In genomic region chr12:53365245-53365904, GRCh38 we compare ENCODE assay signal across 11 cellular contexts. TPM values are rescaled to one million over a fixed set of nuclear protein-coding genes. Genes with fewer than 3 reads are reported as not detected.
A peak's percentile ranks its signal among the peaks of the same experiment; 100 is the strongest.
DNase-seq lines count a peak whose midpoint lies in the region; ATAC-seq and TF ChIP-seq lines count a peak whose summit lies in the region.
"Had no signal": no experiment of that assay in that cellular context is flagged by ENCODE, and none has a peak within 500 bp of the region (broad histone marks: within the 10 kb centered on the region; RNA-seq: fewer than 3 reads in every experiment).

No MANE protein-coding gene starts in this region.

- H3K4me1 ChIP-seq in PC-9 (replicated peaks; ENCODE audit: insufficient read depth) (peaks cover 53% of the 10 kb centered on the region), esophagus squamous epithelium (peaks cover 11 to 52% (median 21%) of the 10 kb centered on the region in 3 donors)

- peak; percentile 66 for DNase-seq in ELR (ENCODE audit: low read depth)
- DNase-seq in PC-9 = no peak
- DNase-seq in esophagus squamous epithelium (lab: John Stamatoyannopoulos, UW) = no peak
- DNase-seq in sciatic nerve (ENCODE audit: low spot score) = no peak
- DNase-seq: NCI-H526 treated with DMSO at 0.1 percent for 48 hours, WERI-Rb-1 had no signal

- H3K9me3 ChIP-seq in PC-9 (ENCODE audit: insufficient read depth, low read depth) (no peaks in the 10 kb centered on the region), esophagus squamous epithelium (no peaks in the 10 kb centered on the region)
- H3K9me3 ChIP-seq: thyroid gland had no signal

- CTCF ChIA-PET in PC-9 (lab: Charles Lee) = interaction anchor here (0.7 to 1.1 kb wide), 2 partner anchors 13 to 21 kb away, joined by 3 to 4 read pairs; no protein-coding TSS in a partner anchor

- H3K79me2 ChIP-seq in PC-9 (ENCODE audit: low read depth) = no peaks in the 10 kb centered on the region

- H3K4me2 ChIP-seq in PC-9 = peak overlapping the region; percentile 15; the same call in 1 of the 2 replicates

- H4K20me1 ChIP-seq in PC-9 (ENCODE audit: insufficient read depth) = no peaks in the 10 kb centered on the region

- H3K4me3 ChIP-seq in PC-9 = no peak overlapping the region
- H3K4me3 ChIP-seq in esophagus squamous epithelium = no peak overlapping the region
- H3K4me3 ChIP-seq: thyroid gland had no signal

- 53 to 68% methylated on average over 4 of the region's 4 CpGs for WGBS in esophagus squamous epithelium, 2 donors

- no peaks in the 10 kb centered on the region for H3K9me2 ChIP-seq in PC-9 (ENCODE audit: insufficient read depth)

- intact Hi-C loops in PC-9 (cut with micrococcal nuclease; ENCODE audit: unreplicated experiment) (no loop called here), esophagus squamous epithelium (cut with DNase I) (no loop called here), sciatic nerve (cut with DNase I) (no loop called here)

- no peaks in the 10 kb centered on the region for H3K36me3 ChIP-seq in PC-9 (ENCODE audit: low read depth)
- H3K36me3 ChIP-seq in esophagus squamous epithelium = no peaks in the 10 kb centered on the region
- H3K36me3 ChIP-seq: thyroid gland, WERI-Rb-1 had no signal

- 0 out of 2 replicates have a peak overlapping the region, but pooled peaks have one; percentile 15 for H2AFZ ChIP-seq in PC-9

- BruUV-seq in PC-9 (replicated peaks; lab: Mats Ljungman, UMichigan) = no TSS peak

- peak; percentile 79 for ATAC-seq in sciatic nerve
- ATAC-seq in HG02870 (IDR thresholded peaks at IDR 0.05; ENCODE audit: unreplicated experiment) = no peak
- no peak for ATAC-seq in GM19328 (IDR thresholded peaks at IDR 0.05; ENCODE audit: unreplicated experiment)
- ATAC-seq in GM18517 (IDR thresholded peaks at IDR 0.05; ENCODE audit: unreplicated experiment) = no peak
- ATAC-seq in HG03571 (IDR thresholded peaks at IDR 0.05; ENCODE audit: unreplicated experiment) = no peak

- no peaks in the 10 kb centered on the region for H3K27me3 ChIP-seq in PC-9 (ENCODE audit: insufficient read depth, low read depth)
- no peaks in the 10 kb centered on the region for H3K27me3 ChIP-seq in esophagus squamous epithelium
- H3K27me3 ChIP-seq: thyroid gland had no signal

- POLR2A ChIA-PET in PC-9 (lab: Charles Lee; ENCODE audit: unreplicated experiment) = interaction anchor here (0.8 kb wide), 1 partner anchor 14 kb away, joined by 3 read pairs; no protein-coding TSS in a partner anchor

- TF ChIP-seq CTCF in PC-9 (conservative IDR thresholded peaks at IDR 0.05) (no peak), esophagus squamous epithelium (IDR thresholded peaks at IDR 0.05) (no peak)

- no peak for TF ChIP-seq POLR2A in esophagus squamous epithelium (IDR thresholded peaks at IDR 0.05)

- H3K27ac ChIP-seq in PC-9 (peak overlapping the region; percentile 75), esophagus squamous epithelium (peak overlapping the region; percentile 37 to 79 (median 64))
- H3K27ac ChIP-seq: WERI-Rb-1 had no signal

- peaks cover 37% of the 10 kb centered on the region for H3F3A ChIP-seq in PC-9 (ENCODE audit: insufficient read depth, low read depth)

RNA-seq across cellular contexts. Expression of gene SP1, which starts 14.6 kb away (rescaled TPM):
- total RNA-seq in PC-9 (2021) (72.9 and 118 TPM in 2 replicates), esophagus squamous epithelium (10 to 100 TPM; 58.2 to 78.4 (median 62.0) TPM), sciatic nerve (101 TPM)

RNA-seq across cellular contexts. Expression of gene SP7, which starts 29.2 kb away (rescaled TPM):
- total RNA-seq in PC-9 (2021) (not detected in 2 replicates), esophagus squamous epithelium (not detected), sciatic nerve (0.31 TPM)
- total RNA-seq: thyroid gland had no signal

RNA-seq across cellular contexts. Expression of gene AAAS, which starts 44.0 kb away (rescaled TPM):
- 53.4 and 67.3 TPM in 2 replicates for total RNA-seq in PC-9 (2021)
- total RNA-seq in esophagus squamous epithelium = 10 to 100 TPM; 29.4 to 33.9 (median 30.0) TPM
- total RNA-seq in sciatic nerve = 41.1 TPM

RNA-seq across cellular contexts. Expression of gene AMHR2, which starts 58.3 kb away (rescaled TPM):
- not detected in 2 replicates for total RNA-seq in PC-9 (2021)
- total RNA-seq in esophagus squamous epithelium = under 1 TPM in 1 of 4 donors, not detected in 3; 0.76 TPM
- not detected for total RNA-seq in sciatic nerve
